9 cellular contexts compared by ENCODE assay signal in the genomic region with DNA sequence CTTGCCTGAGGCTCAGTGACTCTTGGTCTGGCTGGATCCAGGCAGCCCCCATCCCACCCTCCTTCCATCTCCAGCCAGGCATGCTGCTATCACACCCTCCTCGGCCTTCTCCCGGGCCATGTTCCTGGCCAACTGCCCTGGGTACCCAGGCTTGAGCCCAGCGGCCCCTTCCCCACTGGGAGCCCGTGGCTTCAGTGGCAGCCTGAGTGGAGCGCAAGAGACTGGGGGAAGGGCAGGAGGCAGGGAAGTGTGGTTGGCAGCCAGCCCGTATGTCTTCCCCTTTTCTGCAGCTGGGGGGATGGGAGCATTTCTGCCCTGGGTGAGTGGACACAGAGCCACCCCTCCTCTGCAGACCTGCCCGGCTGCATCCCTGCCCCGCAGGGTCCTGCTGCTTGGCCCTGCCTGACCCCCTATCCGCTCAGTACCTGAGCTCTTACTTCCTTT.
DNase-seq lines count a peak whose midpoint lies in the region; ATAC-seq and TF ChIP-seq lines count a peak whose summit lies in the region.
"Had no signal": no experiment of that assay in that cellular context is flagged by ENCODE, and none has a peak within 500 bp of the region (broad histone marks: within the 10 kb centered on the region; RNA-seq: fewer than 3 reads in every experiment).

No MANE protein-coding gene starts in this region.

- peak in 3 of 4 donors; percentile 47 to 69 (median 57) for ATAC-seq in heart left ventricle
- ATAC-seq in GM21786 (IDR thresholded peaks at IDR 0.05; ENCODE audit: unreplicated experiment), result no peak
- no peak for ATAC-seq in GM19035 (IDR thresholded peaks at IDR 0.05; ENCODE audit: unreplicated experiment)

- no peaks in the 10 kb centered on the region for H3K23me2 ChIP-seq in H9 (ENCODE audit: insufficient read length, low read depth, low read length, poor library complexity, severe bottlenecking)

- H3K23ac ChIP-seq in H9 (ENCODE audit: insufficient read length, low read depth, low read length), result no peak overlapping the region

- H2BK120ac ChIP-seq in H9 (ENCODE audit: low read depth, low read length, poor library complexity, severe bottlenecking), result no peak overlapping the region

- H2AK5ac ChIP-seq in H9 (ENCODE audit: insufficient read length, low read length), result no peak overlapping the region

- H4K5ac ChIP-seq in H9 (ENCODE audit: insufficient read length, low read depth, low read length), result no peak overlapping the region

- H3K4me3 ChIP-seq in Peyer's patch (no peak overlapping the region), heart left ventricle (no peak overlapping the region)
- H3K4me3 ChIP-seq: dorsolateral prefrontal cortex had no signal

- TF ChIP-seq CTCF in H9 (conservative IDR thresholded peaks at IDR 0.05) (no peak), Peyer's patch (IDR thresholded peaks at IDR 0.05) (no peak), heart left ventricle (IDR thresholded peaks at IDR 0.05) (no peak)

- peaks cover 14 to 27% of the 10 kb centered on the region in 2 experiments; a peak in 3 of 4 replicates for H3K4me1 Mint-ChIP-seq in H9

- H2BK5ac ChIP-seq in H9 (ENCODE audit: insufficient read length, low read length), result no peak overlapping the region

- H3K4ac ChIP-seq in H9 (ENCODE audit: low read depth, low read length), result no peak overlapping the region

- no peak overlapping the region for H3K56ac ChIP-seq in H9 (ENCODE audit: insufficient read length, low read depth, low read length)

- no peak overlapping the region for H3K14ac ChIP-seq in H9 (ENCODE audit: insufficient read depth, low read length)

- H3T11ph ChIP-seq in H9 (ENCODE audit: low read length), result no peak overlapping the region

- no peak overlapping the region for H2BK12ac ChIP-seq in H9 (ENCODE audit: insufficient read length, low read depth, low read length)

- H3K79me2 ChIP-seq in H9 (ENCODE audit: insufficient read depth, low read length), result no peaks in the 10 kb centered on the region

- no peak overlapping the region for H4K91ac ChIP-seq in H9 (ENCODE audit: insufficient read length, low read depth, low read length)

- H2AFZ ChIP-seq in H9 (ENCODE audit: low read length), result no peak overlapping the region

- H3K4me1 ChIP-seq in H9 (ENCODE audit: insufficient read depth, low read length), result no peaks in the 10 kb centered on the region
- peaks cover 0 to 10% (median 0%) of the 10 kb centered on the region in 4 donors for H3K4me1 ChIP-seq in Peyer's patch
- H3K4me1 ChIP-seq in heart left ventricle, result peaks cover 0 to 18% (median 3%) of the 10 kb centered on the region in 12 donors

- H4K8ac ChIP-seq in H9 (replicated peaks; ENCODE audit: insufficient read length, low read depth, low read length), result no peak overlapping the region

- intact Hi-C loops in heart left ventricle (cut with DNase I), result no loop called here
- intact Hi-C loops in posterior vena cava (cut with DNase I), result no loop called here

- H3K79me1 ChIP-seq in H9 (ENCODE audit: insufficient read depth, low read depth, low read length, poor library complexity, severe bottlenecking), result no peaks in the 10 kb centered on the region

- no peaks in the 10 kb centered on the region for H4K20me1 ChIP-seq in H9 (ENCODE audit: control insufficient read depth, insufficient read depth, insufficient read length)

- DNase-seq in H9 (peak; percentile 32), Peyer's patch (peak; percentile 42 to 64 (median 50)), heart left ventricle (peak; percentile 60 to 81 (median 66)), posterior vena cava (ENCODE audit: low spot score) (peak; percentile 91), NCI-H1092 treated with DMSO at 0.1 percent for 48 hours (lab: John Stamatoyannopoulos, UW) (no peak)
- DNase-seq in activated naive CD4-positive, alpha-beta T cell treated with anti-CD3 and anti-CD28 coated beads, Interleukin-2, amount 50 U/mL, for 16 hours, result no peak

- H3K9me3 ChIP-seq in H9 (ENCODE audit: control insufficient read depth, low read depth, low read length) (no peaks in the 10 kb centered on the region), Peyer's patch (no peaks in the 10 kb centered on the region), heart left ventricle (no peaks in the 10 kb centered on the region)

- no CpG with 5 or more reads among the region's 9 CpGs for WGBS in H9 (ENCODE audit: extremely low coverage, insufficient read length, low lambda C conversion rate)
- 11 to 23% (median 18%) methylated on average over 9 of the region's 9 CpGs for WGBS in heart left ventricle, 4 donors

- no peak overlapping the region for H3K27ac ChIP-seq in H9 (ENCODE audit: insufficient read length, low read depth, low read length)
- no peak overlapping the region for H3K27ac ChIP-seq in Peyer's patch
- no peak overlapping the region for H3K27ac ChIP-seq in heart left ventricle
- H3K27ac ChIP-seq: dorsolateral prefrontal cortex had no signal

- no peaks in the 10 kb centered on the region for H3K9me3 Mint-ChIP-seq in H9

- H3K36me3 ChIP-seq in Peyer's patch, result no peaks in the 10 kb centered on the region
- H3K36me3 ChIP-seq in heart left ventricle, result peaks cover 0 to 14% (median 0%) of the 10 kb centered on the region in 9 donors

- TF ChIP-seq POLR2A in Peyer's patch (IDR thresholded peaks at IDR 0.05) (no peak), heart left ventricle (IDR thresholded peaks at IDR 0.05) (no peak)

- no peaks in the 10 kb centered on the region for H3K27me3 ChIP-seq in H9 (ENCODE audit: insufficient read depth, low read length)
- H3K27me3 ChIP-seq in Peyer's patch, result no peaks in the 10 kb centered on the region
- no peaks in the 10 kb centered on the region for H3K27me3 ChIP-seq in heart left ventricle
- H3K27me3 ChIP-seq: dorsolateral prefrontal cortex had no signal

- H2BK15ac ChIP-seq in H9 (ENCODE audit: low read depth, low read length), result no peak overlapping the region

- peaks cover 2 to 4% (median 4%) of the 10 kb centered on the region in 3 experiments; a peak in 4 of 7 replicates for H3K36me3 Mint-ChIP-seq in H9 (ENCODE audit: insufficient read depth in 1 of 3, low read depth in 3 of 3)

- no peak overlapping the region for H3K4me3 Mint-ChIP-seq in H9

- no peaks in the 10 kb centered on the region for H3K27me3 Mint-ChIP-seq in H9 (ENCODE audit: low read depth)

- H3K4me2 ChIP-seq in H9 (ENCODE audit: insufficient read depth, insufficient read length, low read length), result no peak overlapping the region

- no peak overlapping the region for H3K18ac ChIP-seq in H9 (ENCODE audit: insufficient read length, low read depth, low read length)

- no peak overlapping the region for H3K9ac ChIP-seq in H9 (ENCODE audit: extremely low read depth, insufficient read length, low read length)

- H3K27ac Mint-ChIP-seq in H9, result peak overlapping the region in 1 of 3 experiments; percentile 34; a peak in 1 of 7 replicates

- no peak overlapping the region for H2BK20ac ChIP-seq in H9 (ENCODE audit: low read depth, low read length, poor library complexity, severe bottlenecking)

Comparison
In these comparisons a context has a peak if more than half of its experiments do, and no peak if none do; other contexts are left out.
1. DNase-seq: peak in H9 (single experiment), Peyer's patch (3 of 3), heart left ventricle (5 of 5) and posterior vena cava (single experiment); none in activated naive CD4-positive, alpha-beta T cell treated with anti-CD3 and anti-CD28 coated beads, Interleukin-2, amount 50 U/mL, for 16 hours (single experiment) and NCI-H1092 treated with DMSO at 0.1 percent for 48 hours (single experiment).
2. ATAC-seq: peak in heart left ventricle (3 of 4); none in GM21786 (single experiment) and GM19035 (single experiment).